Comparison of ENCODE assay signal across 9 cellular contexts in the genomic region with DNA sequence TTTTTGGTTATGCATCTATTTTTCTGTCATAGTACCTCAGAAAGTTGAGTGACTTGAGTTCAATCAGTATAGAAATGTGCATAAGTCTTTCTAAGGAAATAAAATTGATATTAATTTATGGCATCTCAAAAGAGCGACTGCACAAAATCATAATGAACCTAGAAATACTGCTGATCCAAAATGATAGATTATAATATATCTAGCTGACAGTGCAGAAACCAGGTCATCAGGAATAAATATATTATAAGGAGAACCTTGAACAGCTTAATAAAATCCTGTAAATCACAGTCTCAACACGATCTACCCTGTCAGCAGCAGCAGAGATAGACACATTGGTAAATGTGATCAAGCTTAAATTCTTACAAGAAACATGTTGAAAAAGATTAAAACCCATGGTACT.
"Had no signal": no experiment of that assay in that cellular context is flagged by ENCODE, and none has a peak within 500 bp of the region (broad histone marks: within the 10 kb centered on the region; RNA-seq: fewer than 3 reads in every experiment).

No MANE protein-coding gene starts in this region.

- H3K27ac ChIP-seq: GM23248, KMS-11 had no signal

- H3K4me3 Mint-ChIP-seq: HFFc6 had no signal

- H3K9me3 ChIP-seq: HAP-1 had no signal

- DNase-seq: GM23248, GOT3, H7, HFFc6, KBM-7 had no signal

- ATAC-seq: HCT116 had no signal

- H3K4me3 ChIP-seq: GM23248, HAP-1 had no signal

- H3K4me1 ChIP-seq: HAP-1 had no signal

- FAIRE-seq: HTR-8/SVneo had no signal

- H3K27ac Mint-ChIP-seq: HFFc6 had no signal

- H3K4me2 ChIP-seq: KMS-11 had no signal

- H3K36me3 ChIP-seq: HAP-1 had no signal

- H2AFZ ChIP-seq: GM23248 had no signal

- H3K9ac ChIP-seq: GM23248, KMS-11 had no signal
